ENCODE assay signal across 20 cellular contexts in genomic region chr6:169958510-169958909, GRCh38.
DNase-seq lines count a peak whose midpoint lies in the region; ATAC-seq and TF ChIP-seq lines count a peak whose summit lies in the region.
"Had no signal": no experiment of that assay in that cellular context is flagged by ENCODE, and none has a peak within 500 bp of the region (broad histone marks: within the 10 kb centered on the region; RNA-seq: fewer than 3 reads in every experiment).

No MANE protein-coding gene starts in this region.

- no peak for TF ChIP-seq POLR2A in NB4 (IDR thresholded peaks at IDR 0.05; ENCODE audit: extremely low read depth, insufficient read length)
- no peak for TF ChIP-seq POLR2A in body of pancreas (IDR thresholded peaks at IDR 0.05)

- H3K4me3 ChIP-seq in CD4-positive, CD25-positive, alpha-beta regulatory T cell (ENCODE audit: low read depth, low read length): no peak overlapping the region
- H3K4me3 ChIP-seq in NB4 (ENCODE audit: low read depth, low read length): peak overlapping the region; percentile 57
- H3K4me3 ChIP-seq in body of pancreas: no peak overlapping the region
- no peak overlapping the region for H3K4me3 ChIP-seq in trophoblast cell (ENCODE audit: low read depth, low read length)
- H3K4me3 ChIP-seq: hepatocyte, pancreas, right lobe of liver, thoracic aorta had no signal

- no peaks in the 10 kb centered on the region for H3K4me1 ChIP-seq in CD4-positive, CD25-positive, alpha-beta regulatory T cell (ENCODE audit: control insufficient read depth, insufficient read depth, low read length, poor library complexity, severe bottlenecking)
- H3K4me1 ChIP-seq in body of pancreas (peaks cover 18% of the 10 kb centered on the region), trophoblast cell (ENCODE audit: control insufficient read depth in 1 of 2, insufficient read depth in 2 of 2, low read length in 2 of 2) (peaks cover 3 to 8% of the 10 kb centered on the region in 2 experiments)
- H3K4me1 ChIP-seq: Caco-2, pancreas had no signal

- no peak overlapping the region for H4K91ac ChIP-seq in trophoblast cell (ENCODE audit: low read depth, low read length)

- H3K4ac ChIP-seq in trophoblast cell (ENCODE audit: low read depth, low read length): no peak overlapping the region

- no peak overlapping the region for H4K12ac ChIP-seq in trophoblast cell (ENCODE audit: low read depth, low read length)

- peak overlapping the region in 1 of 4 donors; percentile 26 for H3K4me3 Mint-ChIP-seq in CD4-positive, CD25-positive, alpha-beta regulatory T cell
- H3K4me3 Mint-ChIP-seq in nephron: peak overlapping the region in 2 of 3 experiments; percentile 26 to 46

- H3K4me1 Mint-ChIP-seq in CD4-positive, CD25-positive, alpha-beta regulatory T cell: peaks cover 0 to 11% (median 3%) of the 10 kb centered on the region in 4 donors
- H3K4me1 Mint-ChIP-seq in nephron: peaks cover 28% of the 10 kb centered on the region

- H3K9me3 ChIP-seq in CD4-positive, CD25-positive, alpha-beta regulatory T cell (ENCODE audit: control insufficient read depth in 2 of 2, low read length in 2 of 2): no peaks in the 10 kb centered on the region
- H3K9me3 ChIP-seq in body of pancreas (no peaks in the 10 kb centered on the region), trophoblast cell (ENCODE audit: insufficient read depth, low read depth, low read length) (no peaks in the 10 kb centered on the region)
- H3K9me3 ChIP-seq: Caco-2, lower lobe of right lung, pancreas, right lobe of liver, thoracic aorta had no signal

- H2AFZ ChIP-seq in trophoblast cell (ENCODE audit: insufficient read depth, low read length, poor library complexity): no peak overlapping the region
- H2AFZ ChIP-seq: hepatocyte had no signal

- peak overlapping the region in 2 of 3 donors; percentile 37 to 91 for H3K27ac Mint-ChIP-seq in CD4-positive, CD25-positive, alpha-beta regulatory T cell
- H3K27ac Mint-ChIP-seq in nephron: peak overlapping the region in 2 of 3 experiments; percentile 39 to 83

- no peak for TF ChIP-seq CTCF in NB4 (IDR thresholded peaks at IDR 0.05; ENCODE audit: low read depth, low read length)
- no peak for TF ChIP-seq CTCF in body of pancreas (IDR thresholded peaks at IDR 0.05)
- no peak for TF ChIP-seq CTCF in nephron (IDR thresholded peaks at IDR 0.05; ENCODE audit: unreplicated experiment in 3 of 3)

- H2BK12ac ChIP-seq in trophoblast cell (ENCODE audit: low read length): no peak overlapping the region

- H3K27ac ChIP-seq in CD4-positive, CD25-positive, alpha-beta regulatory T cell (ENCODE audit: insufficient read depth, low read length, poor library complexity, severe bottlenecking): no peak overlapping the region
- H3K27ac ChIP-seq in body of pancreas (peak overlapping the region in 3 of 4 donors; percentile 21 to 54 (median 36)), trophoblast cell (ENCODE audit: low read depth, low read length) (no peak overlapping the region)
- H3K27ac ChIP-seq: epithelial cell of prostate, hepatocyte, lower lobe of right lung, right lobe of liver, thoracic aorta had no signal

- H3K79me2 ChIP-seq in trophoblast cell (ENCODE audit: control insufficient read depth, insufficient read depth, low read length, poor library complexity): no peaks in the 10 kb centered on the region
- H3K79me2 ChIP-seq: hepatocyte had no signal

- H3K9ac ChIP-seq in trophoblast cell (ENCODE audit: low read length): no peak overlapping the region

- H3K18ac ChIP-seq in trophoblast cell (ENCODE audit: low read length): no peak overlapping the region

- H3K36me3 ChIP-seq in CD4-positive, CD25-positive, alpha-beta regulatory T cell (ENCODE audit: control insufficient read depth, insufficient read depth, low read length): no peaks in the 10 kb centered on the region
- H3K36me3 ChIP-seq in body of pancreas (replicated peaks in 1 of 2; ENCODE audit: insufficient read depth in 1 of 2, low read depth in 2 of 2) (no peaks in the 10 kb centered on the region), trophoblast cell (ENCODE audit: control insufficient read depth in 1 of 2, insufficient read depth in 2 of 2, low read length in 2 of 2) (no peaks in the 10 kb centered on the region)
- H3K36me3 ChIP-seq: lower lobe of right lung, pancreas, right lobe of liver, thoracic aorta had no signal

- no peak overlapping the region for H3K23ac ChIP-seq in trophoblast cell (ENCODE audit: low read length)

- DNase-seq in CD4-positive, CD25-positive, alpha-beta regulatory T cell: no peak
- DNase-seq in NB4 (ENCODE audit: low read depth) (no peak), body of pancreas (no peak), trophoblast cell (no peak)
- no peak for DNase-seq in activated CD4-positive, alpha-beta T cell treated with anti-CD3 and anti-CD28 coated beads, Interleukin-2, amount 50 U/mL, for 48 hours
- DNase-seq: Caco-2, foreskin fibroblast, GOT3, KG1, NCI-H1930, NCI-H446 treated with DMSO at 0.1 percent for 48 hours had no signal

- intact Hi-C loops in body of pancreas (cut with DNase I): no loop called here

- H2AK5ac ChIP-seq in trophoblast cell (ENCODE audit: low read length): no peak overlapping the region

- H4K8ac ChIP-seq in trophoblast cell (ENCODE audit: low read depth, low read length): no peak overlapping the region

- no peak for ATAC-seq in CD4-positive, CD25-positive, alpha-beta regulatory T cell (ENCODE audit: low read depth in 2 of 2)
- no peak for ATAC-seq in body of pancreas
- no peak for ATAC-seq in GM18909 (IDR thresholded peaks at IDR 0.05; ENCODE audit: poor library complexity, unreplicated experiment)

- H3K27me3 Mint-ChIP-seq in CD4-positive, CD25-positive, alpha-beta regulatory T cell: peaks cover 18% of the 10 kb centered on the region
- peaks cover 51% of the 10 kb centered on the region for H3K27me3 Mint-ChIP-seq in nephron (ENCODE audit: low read depth)

- no peak overlapping the region for H3K14ac ChIP-seq in trophoblast cell (ENCODE audit: low read length)

- H3K9me3 Mint-ChIP-seq in CD4-positive, CD25-positive, alpha-beta regulatory T cell: peaks cover 0 to 3% (median 0%) of the 10 kb centered on the region in 7 donors
- peaks cover 4% of the 10 kb centered on the region for H3K9me3 Mint-ChIP-seq in nephron
- H3K9me3 Mint-ChIP-seq: activated B cell treated with CpG ODN at 0.5 μM for 24 hours had no signal

- H2BK120ac ChIP-seq in trophoblast cell (ENCODE audit: insufficient read depth, low read length, poor library complexity): no peak overlapping the region

- no peak overlapping the region for H3K4me2 ChIP-seq in trophoblast cell (ENCODE audit: low read length)
- H3K4me2 ChIP-seq: hepatocyte had no signal

- no peaks in the 10 kb centered on the region for H3K36me3 Mint-ChIP-seq in CD4-positive, CD25-positive, alpha-beta regulatory T cell
- H3K36me3 Mint-ChIP-seq in nephron (ENCODE audit: low read depth): no peaks in the 10 kb centered on the region

- H3K27me3 ChIP-seq in CD4-positive, CD25-positive, alpha-beta regulatory T cell (ENCODE audit: control insufficient read depth, insufficient read depth, low read length): peaks cover 3% of the 10 kb centered on the region
- H3K27me3 ChIP-seq in body of pancreas: no peaks in the 10 kb centered on the region
- H3K27me3 ChIP-seq in trophoblast cell (ENCODE audit: insufficient read depth, low read length): no peaks in the 10 kb centered on the region
- H3K27me3 ChIP-seq: hepatocyte, pancreas, right lobe of liver had no signal

- WGBS in body of pancreas, 2 donors: 86 to 88% methylated on average over 10 of the region's 10 CpGs
- WGBS in trophoblast cell (ENCODE audit: extremely low coverage, insufficient coverage, insufficient read length): no CpG with 5 or more reads among the region's 10 CpGs

- H3K79me1 ChIP-seq in trophoblast cell (ENCODE audit: low read length): peaks cover 5% of the 10 kb centered on the region

- H2BK5ac ChIP-seq in trophoblast cell (ENCODE audit: low read depth, low read length, poor library complexity): no peak overlapping the region

Comparison
In these comparisons a context has a peak if more than half of its experiments do, and no peak if none do; other contexts are left out.
1. H3K27ac ChIP-seq: peak in body of pancreas (3 of 4); none in CD4-positive, CD25-positive, alpha-beta regulatory T cell (single experiment) and trophoblast cell (single experiment).